ENCODE assay signal across 8 cellular contexts in the genomic region with DNA sequence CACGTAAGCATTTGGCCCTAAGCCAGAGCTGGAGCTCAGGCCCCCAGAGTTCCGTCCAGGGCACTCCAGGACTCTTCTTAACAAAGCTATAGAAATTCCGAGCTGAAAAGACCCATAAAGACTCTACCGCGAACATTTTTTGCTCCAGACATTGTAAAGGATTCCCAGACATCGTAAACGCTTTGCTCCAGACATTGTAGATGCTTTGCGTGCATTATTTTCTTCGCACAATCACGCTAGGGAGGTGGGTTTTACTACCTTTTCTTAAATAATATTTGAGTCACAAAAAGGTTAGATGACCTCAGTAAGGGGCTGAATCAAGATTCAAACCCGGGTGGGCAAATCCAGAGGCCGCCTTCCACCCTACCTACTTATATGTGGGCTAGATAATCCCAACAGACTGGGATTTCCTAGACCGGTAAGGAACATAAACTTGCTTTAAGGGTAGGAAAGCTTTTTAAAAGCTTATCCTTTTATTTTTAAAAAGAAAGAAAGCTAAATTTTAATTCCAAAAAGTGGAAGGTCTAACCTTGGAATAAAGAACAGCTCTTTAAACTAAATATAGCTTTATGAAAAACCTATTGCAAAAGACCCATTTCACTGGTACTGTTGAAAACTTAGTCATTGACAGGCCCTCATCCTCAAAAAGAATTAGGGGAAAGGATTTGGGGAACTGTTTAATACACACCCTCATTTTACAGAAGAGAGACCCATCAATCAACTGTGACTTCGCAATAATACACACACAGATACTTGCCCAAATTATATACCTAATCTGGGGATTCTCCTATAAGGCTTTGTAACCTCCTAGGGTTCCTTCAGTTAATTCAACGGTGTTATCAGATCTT. TPM values are rescaled to one million over a fixed set of nuclear protein-coding genes. Genes with fewer than 3 reads are reported as not detected.
A peak's percentile ranks its signal among the peaks of the same experiment; 100 is the strongest.
DNase-seq lines count a peak whose midpoint lies in the region; ATAC-seq and TF ChIP-seq lines count a peak whose summit lies in the region.

No MANE protein-coding gene starts in this region.

- H3K27ac ChIP-seq in PC-9, result peak overlapping the region; percentile 81
- peak overlapping the region; percentile 47 for H3K27ac ChIP-seq in ectodermal cell (ENCODE audit: insufficient read depth, low read depth, low read length, poor library complexity, severe bottlenecking)

- H3K79me2 ChIP-seq in PC-9 (ENCODE audit: low read depth), result peaks cover 58% of the 10 kb centered on the region

- H3K9me3 ChIP-seq in PC-9 (ENCODE audit: insufficient read depth, low read depth) (no peaks in the 10 kb centered on the region), ectodermal cell (ENCODE audit: control insufficient read depth, low read length) (no peaks in the 10 kb centered on the region)

- H3K4me1 Mint-ChIP-seq in nephron, result peaks cover 69% of the 10 kb centered on the region

- H4K20me1 ChIP-seq in PC-9 (ENCODE audit: insufficient read depth), result no peaks in the 10 kb centered on the region

- H3K27me3 ChIP-seq in PC-9 (ENCODE audit: insufficient read depth, low read depth), result no peaks in the 10 kb centered on the region
- H3K27me3 ChIP-seq in ectodermal cell (ENCODE audit: control insufficient read depth, insufficient read depth, low read length, poor library complexity, severe bottlenecking), result no peaks in the 10 kb centered on the region

- no peak for TF ChIP-seq CTCF in PC-9 (conservative IDR thresholded peaks at IDR 0.05)
- TF ChIP-seq CTCF in nephron (IDR thresholded peaks at IDR 0.05; ENCODE audit: unreplicated experiment in 3 of 3), result no peak

- POLR2A ChIA-PET in PC-9 (lab: Charles Lee; ENCODE audit: unreplicated experiment), result interaction anchor here (0.5 to 0.6 kb wide), 2 partner anchors 12 to 1947 kb away, joined by 3 to 6 read pairs; no protein-coding TSS in a partner anchor

- ATAC-seq in GM19328 (IDR thresholded peaks at IDR 0.05; ENCODE audit: unreplicated experiment), result no peak
- ATAC-seq in HG03521 (IDR thresholded peaks at IDR 0.05; ENCODE audit: unreplicated experiment), result no peak

- peak overlapping the region; percentile 98 for H3K4me2 ChIP-seq in PC-9

- H3K9me3 Mint-ChIP-seq in nephron, result no peaks in the 10 kb centered on the region

- peaks cover 35% of the 10 kb centered on the region for H3F3A ChIP-seq in PC-9 (ENCODE audit: insufficient read depth, low read depth)

- H3K4me1 ChIP-seq in PC-9 (replicated peaks; ENCODE audit: insufficient read depth), result peaks cover 74% of the 10 kb centered on the region
- H3K4me1 ChIP-seq in ectodermal cell (ENCODE audit: control insufficient read depth, insufficient read depth, low read length), result no peaks in the 10 kb centered on the region

- H3K4me3 ChIP-seq in PC-9 (peak overlapping the region; percentile 75), ectodermal cell (ENCODE audit: insufficient read depth, low read depth, low read length) (peak overlapping the region; percentile 55)

- peaks cover 8% of the 10 kb centered on the region for H3K36me3 Mint-ChIP-seq in nephron (ENCODE audit: low read depth)

- WGBS in ectodermal cell, 2 experiments, result 17 to 25% methylated on average over 12 to 15 of the region's 15 CpGs

- DNase-seq in DMS 273 (lab: John Stamatoyannopoulos, UW; ENCODE audit: unreplicated experiment) (peak; percentile 50), DMS 273 treated with DMSO at 0.1 percent for 48 hours (lab: John Stamatoyannopoulos, UW) (no peak), PC-9 (no peak), EL (no peak)

- H2AFZ ChIP-seq in PC-9, result peak overlapping the region; percentile 29

- TSS peak; percentile 88 for BruUV-seq in PC-9 (replicated peaks; lab: Mats Ljungman, UMichigan)

- intact Hi-C loops in PC-9 (cut with micrococcal nuclease; ENCODE audit: unreplicated experiment), result loop anchor here (10.0 kb wide), 1 partner anchor 447 kb away; no protein-coding TSS in a partner anchor

- peak overlapping the region; percentile 99 to 100 (median 99) for H3K27ac Mint-ChIP-seq in nephron

- no peaks in the 10 kb centered on the region for H3K9me2 ChIP-seq in PC-9 (ENCODE audit: insufficient read depth)

- H3K36me3 ChIP-seq in PC-9 (ENCODE audit: low read depth), result peaks cover 8% of the 10 kb centered on the region; the same call in 1 of the 2 replicates
- H3K36me3 ChIP-seq in ectodermal cell (ENCODE audit: control insufficient read depth, insufficient read depth, low read length), result no peaks in the 10 kb centered on the region

- no peaks in the 10 kb centered on the region for H3K27me3 Mint-ChIP-seq in nephron (ENCODE audit: low read depth)

- H3K4me3 Mint-ChIP-seq in nephron, result peak overlapping the region; percentile 84 to 97 (median 89)

- CTCF ChIA-PET in PC-9 (lab: Charles Lee), result interaction anchor here (0.6 to 1.8 kb wide), 3 partner anchors 29 to 236 kb away, joined by 3 to 6 read pairs (median 3); no protein-coding TSS in a partner anchor

RNA-seq across cellular contexts. Expression of a gene that starts 0.8 kb away (rescaled TPM):
- total RNA-seq in PC-9 (2021), result 122 and 124 TPM in 2 replicates
- 32.9 TPM for polyA plus RNA-seq in ectodermal cell (2013, experiment 1 of 4)
- polyA plus RNA-seq in ectodermal cell (2013, experiment 2 of 4), result 31.9 TPM
- polyA plus RNA-seq in ectodermal cell (2013, experiment 3 of 4), result 22.5 TPM
- polyA plus RNA-seq in ectodermal cell (2013, experiment 4 of 4), result 28.5 TPM
